Comparison of ENCODE assay signal across 17 cellular contexts in genomic region chr13:26460652-26461051, GRCh38.
DNase-seq lines count a peak whose midpoint lies in the region; ATAC-seq and TF ChIP-seq lines count a peak whose summit lies in the region.
"Had no signal": no experiment of that assay in that cellular context is flagged by ENCODE, and none has a peak within 500 bp of the region (broad histone marks: within the 10 kb centered on the region; RNA-seq: fewer than 3 reads in every experiment).

No MANE protein-coding gene starts in this region.

- H3K36me3 ChIP-seq in SJCRH30 (no peaks in the 10 kb centered on the region), tibial nerve (no peaks in the 10 kb centered on the region)
- H3K36me3 ChIP-seq: ascending aorta, pancreas had no signal

- DNase-seq in SJCRH30 (peak; percentile 100), Right ventricle myocardium inferior (ENCODE audit: missing footprints) (peak; percentile 91), myocyte (ENCODE audit: low read depth) (peak; percentile 93), tibial nerve (ENCODE audit: low spot score in 2 of 2) (peak; percentile 40 to 50), Calu3 (no peak), NCI-H2107 (lab: John Stamatoyannopoulos, UW) (no peak), osteocyte (ENCODE audit: extremely low spot score, unreplicated experiment) (no peak)
- DNase-seq: activated CD4-positive, alpha-beta T cell treated with anti-CD3 and anti-CD28 coated beads for 36 hours; activated CD8-positive, alpha-beta memory T cell treated with anti-CD3 and anti-CD28 coated beads, Interleukin-2, amount 50 U/mL, for 4 hours; activated naive CD4-positive, alpha-beta T cell; dermis blood vessel endothelial cell; erythroblast; NCI-H187 had no signal

- H3K27me3 ChIP-seq in SJCRH30 (no peaks in the 10 kb centered on the region), tibial nerve (no peaks in the 10 kb centered on the region)
- H3K27me3 ChIP-seq: ascending aorta, hepatocyte, pancreas had no signal

- H3K4me1 Mint-ChIP-seq in Calu3 (ENCODE audit: low read depth, unreplicated experiment): peaks cover 10% of the 10 kb centered on the region
- H3K4me1 Mint-ChIP-seq in osteocyte (ENCODE audit: unreplicated experiment): no peaks in the 10 kb centered on the region
- H3K4me1 Mint-ChIP-seq: activated CD4-positive, alpha-beta T cell treated with anti-CD3 and anti-CD28 coated beads for 36 hours had no signal

- CTCF ChIA-PET in Calu3 (lab: Charles Lee): no interaction called here

- H3K27ac Mint-ChIP-seq in Calu3 (ENCODE audit: unreplicated experiment) (no peak overlapping the region), osteocyte (ENCODE audit: unreplicated experiment) (no peak overlapping the region)
- H3K27ac Mint-ChIP-seq: activated CD4-positive, alpha-beta T cell treated with anti-CD3 and anti-CD28 coated beads for 36 hours had no signal

- peak; percentile 86 for ATAC-seq in Right ventricle myocardium inferior
- ATAC-seq: activated CD4-positive, alpha-beta T cell treated with anti-CD3 and anti-CD28 coated beads for 36 hours; HCT116 had no signal

- H3K4me3 Mint-ChIP-seq in Calu3 (ENCODE audit: low read depth, unreplicated experiment) (no peak overlapping the region), osteocyte (ENCODE audit: unreplicated experiment) (no peak overlapping the region)
- H3K4me3 Mint-ChIP-seq: activated CD4-positive, alpha-beta T cell treated with anti-CD3 and anti-CD28 coated beads for 36 hours had no signal

- TF ChIP-seq POLR2A in tibial nerve (IDR thresholded peaks at IDR 0.05): no peak

- peak in 1 of 2 donors; percentile 65 for TF ChIP-seq EP300 in tibial nerve (IDR thresholded peaks at IDR 0.05)

- TF ChIP-seq CTCF in tibial nerve (IDR thresholded peaks at IDR 0.05) (no peak), Calu3 (IDR thresholded peaks at IDR 0.05; ENCODE audit: unreplicated experiment) (no peak), osteocyte (IDR thresholded peaks at IDR 0.05) (no peak)

- H3K27me3 Mint-ChIP-seq in Calu3 (ENCODE audit: unreplicated experiment) (peaks cover 58% of the 10 kb centered on the region), osteocyte (ENCODE audit: unreplicated experiment) (peaks cover 3% of the 10 kb centered on the region)

- intact Hi-C loops in Right ventricle myocardium inferior (cut with DNase I) (no loop called here), Calu3 (cut with micrococcal nuclease; ENCODE audit: unreplicated experiment) (no loop called here)

- WGBS in tibial nerve, 2 donors: 21 to 41% methylated on average over 5 of the region's 5 CpGs

- BruUV-seq in Calu3 (replicated peaks; lab: Mats Ljungman, UMichigan): no TSS peak

- H3K4me1 ChIP-seq in SJCRH30: peaks cover 46% of the 10 kb centered on the region
- H3K4me1 ChIP-seq in tibial nerve: peaks cover 0 to 2% (median 0%) of the 10 kb centered on the region in 4 donors
- H3K4me1 ChIP-seq: ascending aorta had no signal

- H3K4me3 ChIP-seq in SJCRH30 (peak overlapping the region; percentile 12), tibial nerve (no peak overlapping the region)
- H3K4me3 ChIP-seq: ascending aorta, hepatocyte, pancreas had no signal

- H3K9me3 Mint-ChIP-seq in Calu3 (ENCODE audit: low read depth, unreplicated experiment) (no peaks in the 10 kb centered on the region), osteocyte (ENCODE audit: unreplicated experiment) (no peaks in the 10 kb centered on the region)

- no peaks in the 10 kb centered on the region for H3K9me3 ChIP-seq in SJCRH30 (replicated peaks)
- H3K9me3 ChIP-seq in tibial nerve: no peaks in the 10 kb centered on the region
- H3K9me3 ChIP-seq: ascending aorta, pancreas had no signal

- H3K36me3 Mint-ChIP-seq in Calu3 (ENCODE audit: insufficient read depth, unreplicated experiment): no peaks in the 10 kb centered on the region
- H3K36me3 Mint-ChIP-seq in osteocyte (ENCODE audit: unreplicated experiment): no peaks in the 10 kb centered on the region

- H3K27ac ChIP-seq in SJCRH30: peak overlapping the region; percentile 99
- no peak overlapping the region for H3K27ac ChIP-seq in tibial nerve
- H3K27ac ChIP-seq: ascending aorta, hepatocyte, pancreas had no signal

Comparison
In these comparisons a context has a peak if more than half of its experiments do, and no peak if none do; other contexts are left out.
1. DNase-seq: peak in SJCRH30 (2 of 2), Right ventricle myocardium inferior (single experiment), myocyte (single experiment) and tibial nerve (2 of 2); none in Calu3 (single experiment), NCI-H2107 (single experiment) and osteocyte (single experiment).